Comparison of ENCODE assay signal across 15 cellular contexts in the genomic region with DNA sequence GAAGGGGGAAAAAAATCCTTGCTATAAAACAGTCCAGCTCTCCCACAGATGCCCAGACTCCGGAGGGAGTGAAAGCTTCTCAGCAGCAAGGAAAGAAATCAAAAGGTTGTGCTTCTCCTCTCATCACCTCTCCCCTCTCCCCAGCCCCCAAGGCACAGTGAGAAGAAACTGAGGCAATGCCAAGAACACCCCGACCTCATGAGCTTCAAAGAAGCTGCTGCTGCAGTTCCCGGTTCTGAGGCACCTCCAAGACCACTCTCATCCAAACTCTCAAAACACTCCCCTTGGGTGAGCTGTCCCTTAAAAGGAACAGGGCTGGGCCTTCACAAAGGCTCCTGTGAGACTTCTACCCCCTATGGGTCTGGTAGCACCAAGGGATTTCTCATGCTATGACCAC.
DNase-seq lines count a peak whose midpoint lies in the region; ATAC-seq and TF ChIP-seq lines count a peak whose summit lies in the region.
"Had no signal": no experiment of that assay in that cellular context is flagged by ENCODE, and none has a peak within 500 bp of the region (broad histone marks: within the 10 kb centered on the region; RNA-seq: fewer than 3 reads in every experiment).

No MANE protein-coding gene starts in this region.

- H3K4me1 Mint-ChIP-seq in neural progenitor cell = peaks cover 79% of the 10 kb centered on the region
- H3K4me1 Mint-ChIP-seq in activated T-helper 2 cell treated with anti-CD3 and anti-CD28 coated beads, Interferon-gamma antibody, Interleukin-2, Interleukin-4, amounts not matched to agents 10 μg/mL and 5 μg/mL and 100 μg/mL, durations not matched to agents 14 hours and 24 hours and 36 hours (ENCODE audit: low read depth) = peaks cover 70% of the 10 kb centered on the region

- H3K9me3 ChIP-seq in gastroesophageal sphincter (no peaks in the 10 kb centered on the region), neural progenitor cell (ENCODE audit: low read depth) (no peaks in the 10 kb centered on the region), upper lobe of left lung (no peaks in the 10 kb centered on the region)
- H3K9me3 ChIP-seq: neutrophil had no signal

- TF ChIP-seq POLR2A in gastroesophageal sphincter (IDR thresholded peaks at IDR 0.05) = no peak
- no peak for TF ChIP-seq POLR2A in upper lobe of left lung (IDR thresholded peaks at IDR 0.05)

- H3K79me2 ChIP-seq in neural progenitor cell (ENCODE audit: low read depth) = no peaks in the 10 kb centered on the region

- peaks cover 26% of the 10 kb centered on the region for H3F3A ChIP-seq in neural progenitor cell (ENCODE audit: low read depth)

- H3K4me3 ChIP-seq in gastroesophageal sphincter (peak overlapping the region in 1 of 2 donors; percentile 35), neural progenitor cell (no peak overlapping the region), upper lobe of left lung (no peak overlapping the region)

- peaks cover 14% of the 10 kb centered on the region for H3K27me3 Mint-ChIP-seq in neural progenitor cell (ENCODE audit: insufficient read depth, low read depth)
- H3K27me3 Mint-ChIP-seq in activated T-helper 2 cell treated with anti-CD3 and anti-CD28 coated beads, Interferon-gamma antibody, Interleukin-2, Interleukin-4, amounts not matched to agents 10 μg/mL and 5 μg/mL and 100 μg/mL, durations not matched to agents 14 hours and 24 hours and 36 hours (ENCODE audit: low read depth) = no peaks in the 10 kb centered on the region
- H3K27me3 Mint-ChIP-seq: activated naive CD4-positive, alpha-beta T cell treated with anti-CD3 and anti-CD28 coated beads, Interleukin-2, amount 10 ng/mL, durations not matched to agents 7 days and 5 days had no signal

- intact Hi-C loops in activated T-helper 2 cell treated with anti-CD3 and anti-CD28 coated beads, Interferon-gamma antibody, Interleukin-2, Interleukin-4, amounts not matched to agents 10 μg/mL and 5 μg/mL and 100 μg/mL, durations not matched to agents 14 hours and 24 hours and 36 hours (cut with micrococcal nuclease) = loop anchor here (10.0 kb wide), 1 partner anchor 183 kb away; no protein-coding TSS in a partner anchor

- peaks cover 0 to 47% (median 17%) of the 10 kb centered on the region in 3 donors for H3K4me1 ChIP-seq in gastroesophageal sphincter
- peaks cover 53% of the 10 kb centered on the region for H3K4me1 ChIP-seq in neural progenitor cell
- peaks cover 33 to 54% (median 48%) of the 10 kb centered on the region in 4 donors for H3K4me1 ChIP-seq in upper lobe of left lung

- H3K36me3 Mint-ChIP-seq in neural progenitor cell = peaks cover 2% of the 10 kb centered on the region
- H3K36me3 Mint-ChIP-seq in activated T-helper 2 cell treated with anti-CD3 and anti-CD28 coated beads, Interferon-gamma antibody, Interleukin-2, Interleukin-4, amounts not matched to agents 10 μg/mL and 5 μg/mL and 100 μg/mL, durations not matched to agents 14 hours and 24 hours and 36 hours (ENCODE audit: low read depth) = peaks cover 5% of the 10 kb centered on the region
- H3K36me3 Mint-ChIP-seq: activated naive CD4-positive, alpha-beta T cell treated with anti-CD3 and anti-CD28 coated beads, Interleukin-2, amount 10 ng/mL, durations not matched to agents 7 days and 5 days had no signal

- no peaks in the 10 kb centered on the region for H3K36me3 ChIP-seq in gastroesophageal sphincter
- H3K36me3 ChIP-seq in neural progenitor cell = no peaks in the 10 kb centered on the region
- no peaks in the 10 kb centered on the region for H3K36me3 ChIP-seq in upper lobe of left lung
- H3K36me3 ChIP-seq: neutrophil had no signal

- peak overlapping the region; percentile 53 for H3K4me2 ChIP-seq in neural progenitor cell

- no peak overlapping the region for H2AFZ ChIP-seq in neural progenitor cell (replicated peaks)

- no peak for ATAC-seq in gastroesophageal sphincter
- no peak for ATAC-seq in upper lobe of left lung (ENCODE audit: low FRiP score in 2 of 2)
- ATAC-seq in HG03196 (IDR thresholded peaks at IDR 0.05; ENCODE audit: unreplicated experiment) = no peak

- H3K9ac ChIP-seq in neural progenitor cell = no peak overlapping the region

- H3K27ac Mint-ChIP-seq in neural progenitor cell = peak overlapping the region; percentile 50
- no peak overlapping the region for H3K27ac Mint-ChIP-seq in activated T-helper 2 cell treated with anti-CD3 and anti-CD28 coated beads, Interferon-gamma antibody, Interleukin-2, Interleukin-4, amounts not matched to agents 10 μg/mL and 5 μg/mL and 100 μg/mL, durations not matched to agents 14 hours and 24 hours and 36 hours
- H3K27ac Mint-ChIP-seq: activated naive CD4-positive, alpha-beta T cell treated with anti-CD3 and anti-CD28 coated beads, Interleukin-2, amount 10 ng/mL, durations not matched to agents 7 days and 5 days had no signal

- H3K27ac ChIP-seq in angular gyrus (ENCODE audit: low read depth, low read length) (peak overlapping the region; percentile 56), gastroesophageal sphincter (peak overlapping the region in 3 of 4 donors; percentile 76 to 81 (median 77)), neural progenitor cell (no peak overlapping the region), upper lobe of left lung (peak overlapping the region; percentile 42 to 73 (median 70))
- H3K27ac ChIP-seq: neutrophil had no signal

- peaks cover 2% of the 10 kb centered on the region for H3K9me3 Mint-ChIP-seq in neural progenitor cell
- H3K9me3 Mint-ChIP-seq in activated T-helper 2 cell treated with anti-CD3 and anti-CD28 coated beads, Interferon-gamma antibody, Interleukin-2, Interleukin-4, amounts not matched to agents 10 μg/mL and 5 μg/mL and 100 μg/mL, durations not matched to agents 14 hours and 24 hours and 36 hours = no peaks in the 10 kb centered on the region
- H3K9me3 Mint-ChIP-seq: activated naive CD4-positive, alpha-beta T cell treated with anti-CD3 and anti-CD28 coated beads, Interleukin-2, amount 10 ng/mL, durations not matched to agents 7 days and 5 days had no signal

- 36 to 38% methylated on average over 2 to 3 of the region's 3 CpGs for WGBS in gastroesophageal sphincter (ENCODE audit: low coverage in 1 of 2), 2 donors
- 69 to 75% methylated on average over 2 to 3 of the region's 3 CpGs for WGBS in upper lobe of left lung, 2 donors

- DNase-seq in neural progenitor cell (ENCODE audit: low spot score) = no peak
- no peak for DNase-seq in upper lobe of left lung
- no peak for DNase-seq in activated T-helper 2 cell treated with anti-CD3 and anti-CD28 coated beads, Interferon-gamma antibody, Interleukin-2, Interleukin-4, amounts not matched to agents 10 μg/mL and 5 μg/mL and 100 μg/mL, durations not matched to agents 14 hours and 24 hours and 36 hours (ENCODE audit: low spot score)
- DNase-seq in AG20443 (ENCODE audit: low spot score) = no peak
- DNase-seq: activated CD4-positive, alpha-beta T cell treated with anti-CD3 and anti-CD28 coated beads, Interleukin-2, amount 50 U/mL, for 4 hours; activated naive CD4-positive, alpha-beta T cell treated with anti-CD3 and anti-CD28 coated beads, Interleukin-2, amount 10 ng/mL, durations not matched to agents 7 days and 5 days; activated T-cell treated with anti-CD3 and anti-CD28 coated beads, Interleukin-2, amount 50 U/mL, for 1 hour; GOT3; KBM-7; NCI-H446; stimulated activated naive CD4-positive, alpha-beta T cell treated with Interleukin-2 at 50 U/mL for 16 hours had no signal

- no peaks in the 10 kb centered on the region for H3K27me3 ChIP-seq in gastroesophageal sphincter
- no peaks in the 10 kb centered on the region for H3K27me3 ChIP-seq in neural progenitor cell
- H3K27me3 ChIP-seq in upper lobe of left lung = no peaks in the 10 kb centered on the region
- H3K27me3 ChIP-seq: neutrophil had no signal

- TF ChIP-seq EP300 in gastroesophageal sphincter (IDR thresholded peaks at IDR 0.05) (no peak), upper lobe of left lung (IDR thresholded peaks at IDR 0.05) (no peak)

- H3K4me3 Mint-ChIP-seq in neural progenitor cell = peak overlapping the region; percentile 30
- no peak overlapping the region for H3K4me3 Mint-ChIP-seq in activated T-helper 2 cell treated with anti-CD3 and anti-CD28 coated beads, Interferon-gamma antibody, Interleukin-2, Interleukin-4, amounts not matched to agents 10 μg/mL and 5 μg/mL and 100 μg/mL, durations not matched to agents 14 hours and 24 hours and 36 hours (ENCODE audit: low read depth)
- H3K4me3 Mint-ChIP-seq: activated naive CD4-positive, alpha-beta T cell treated with anti-CD3 and anti-CD28 coated beads, Interleukin-2, amount 10 ng/mL, durations not matched to agents 7 days and 5 days had no signal

- TF ChIP-seq CTCF in gastroesophageal sphincter (IDR thresholded peaks at IDR 0.05) (no peak), neural progenitor cell (IDR thresholded peaks at IDR 0.05) (no peak), upper lobe of left lung (IDR thresholded peaks at IDR 0.05) (no peak)

- H4K20me1 ChIP-seq in neural progenitor cell (ENCODE audit: low read depth) = no peaks in the 10 kb centered on the region
